ENCODE assay signal across 8 cellular contexts in the genomic region with DNA sequence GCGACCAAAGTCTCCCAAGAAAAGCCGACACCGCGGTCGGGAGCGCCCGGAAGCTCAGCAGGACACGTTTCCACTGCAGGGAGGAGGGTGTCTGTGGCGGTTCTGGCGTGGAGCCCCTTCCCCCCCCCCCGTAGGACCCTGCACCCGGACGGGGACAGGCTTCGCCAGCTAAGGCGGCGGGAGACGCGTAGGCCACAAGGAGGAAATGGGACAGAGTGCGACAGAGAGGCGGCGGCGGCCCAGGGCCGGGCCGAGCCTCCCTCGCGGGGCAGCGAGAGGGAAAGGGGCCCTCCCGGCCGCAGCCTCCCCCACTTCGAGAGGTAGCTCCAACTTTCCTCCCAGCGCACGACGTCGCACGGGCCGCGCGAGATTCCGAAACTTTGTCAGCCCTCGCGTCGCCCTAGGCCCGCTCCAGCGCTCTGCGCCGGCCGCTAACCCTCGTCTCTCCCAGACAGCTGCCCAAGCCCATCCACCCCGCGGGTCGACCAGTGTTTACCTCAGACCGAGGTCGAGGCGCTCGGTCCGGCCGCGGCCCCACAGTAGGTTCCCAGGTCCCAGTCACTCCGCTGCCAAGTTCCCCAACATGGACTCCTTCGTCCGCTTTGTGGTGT. TPM values are rescaled to one million over a fixed set of nuclear protein-coding genes. Genes with fewer than 3 reads are reported as not detected.
A peak's percentile ranks its signal among the peaks of the same experiment; 100 is the strongest.
DNase-seq lines count a peak whose midpoint lies in the region; FAIRE-seq and TF ChIP-seq lines count a peak whose summit lies in the region.

No MANE protein-coding gene starts in this region.

- peak overlapping the region; percentile 77 for H3K4me3 ChIP-seq in GM12864 (ENCODE audit: low read depth, low read length)
- H3K4me3 ChIP-seq in WERI-Rb-1 (ENCODE audit: low read depth, low read length), result peak overlapping the region; percentile 95
- peak overlapping the region; percentile 99 for H3K4me3 ChIP-seq in bronchial epithelial cell (ENCODE audit: low read depth, low read length)

- H3K9me3 ChIP-seq in WERI-Rb-1 (ENCODE audit: severe bottlenecking), result no peaks in the 10 kb centered on the region

- peak overlapping the region; percentile 97 for H3K27ac ChIP-seq in WERI-Rb-1

- FAIRE-seq in bronchial epithelial cell (lab: Jason Lieb, UNC), result no peak

- TF ChIP-seq CTCF in GM12864 (IDR thresholded peaks at IDR 0.05; ENCODE audit: low read depth, low read length, missing control alignments) (no peak), WERI-Rb-1 (IDR thresholded peaks at IDR 0.05; ENCODE audit: low read depth, low read length) (no peak), bronchial epithelial cell (IDR thresholded peaks at IDR 0.05; ENCODE audit: insufficient read depth, low read length, severe bottlenecking) (no peak)

- DNase-seq in GM12864 (ENCODE audit: low read depth) (no peak), H4 (ENCODE audit: low spot score) (peak; percentile 53), Kasumi-1 (lab: John Stamatoyannopoulos, UW) (peak; percentile 66 to 77), WERI-Rb-1 (peak; percentile 48), bronchial epithelial cell (ENCODE audit: low read depth) (no peak), left kidney (ENCODE audit: low read depth, low spot score) (peak; percentile 85), HPDE6-E6E7 (ENCODE audit: extremely low spot score) (no peak)
- peak; percentile 15 for DNase-seq in stimulated activated CD4-positive, alpha-beta T cell treated with anti-CD3 and anti-CD28 coated beads, Interleukin-2, amount 100 ng/mL, for 4 hours (ENCODE audit: low read depth)

- H3K36me3 ChIP-seq in WERI-Rb-1 (peaks cover 20% of the 10 kb centered on the region), bronchial epithelial cell (ENCODE audit: control insufficient read depth, insufficient read depth, low read length) (peaks cover 3% of the 10 kb centered on the region)

- no peaks in the 10 kb centered on the region for H3K27me3 ChIP-seq in WERI-Rb-1 (ENCODE audit: insufficient read depth, low read depth, severe bottlenecking)
- H3K27me3 ChIP-seq in bronchial epithelial cell (ENCODE audit: control insufficient read depth, insufficient read depth, low read length), result no peaks in the 10 kb centered on the region

RNA-seq across cellular contexts. Expression of a gene that starts 0.4 kb away (rescaled TPM):
- total RNA-seq in H4 (2014; rRNA removed; shearing (Covaris generic)), result 54.8 and 64.7 TPM in 2 replicates
- total RNA-seq in bronchial epithelial cell, result 38.7 and 42.2 TPM in 2 replicates

Comparison
In these comparisons a context has a peak if more than half of its experiments do, and no peak if none do; other contexts are left out.
1. DNase-seq: peak in H4 (single experiment), Kasumi-1 (2 of 2), WERI-Rb-1 (single experiment), left kidney (single experiment) and stimulated activated CD4-positive, alpha-beta T cell treated with anti-CD3 and anti-CD28 coated beads, Interleukin-2, amount 100 ng/mL, for 4 hours (single experiment); none in GM12864 (single experiment), bronchial epithelial cell (single experiment) and HPDE6-E6E7 (single experiment).
2. Peak in every context shown above with its lines, with median percentiles within 50 percentile points of each other: H3K4me3 ChIP-seq.